In genomic region chr14:68979722-68980552, GRCh38 we compare ENCODE assay signal across 9 cellular contexts. TPM values are rescaled to one million over a fixed set of nuclear protein-coding genes. Genes with fewer than 3 reads are reported as not detected.
DNase-seq lines count a peak whose midpoint lies in the region; ATAC-seq, FAIRE-seq and TF ChIP-seq lines count a peak whose summit lies in the region.
"Had no signal": no experiment of that assay in that cellular context is flagged by ENCODE, and none has a peak within 500 bp of the region (broad histone marks: within the 10 kb centered on the region; RNA-seq: fewer than 3 reads in every experiment).

No MANE protein-coding gene starts in this region.

- peaks cover 11% of the 10 kb centered on the region for H4K20me1 ChIP-seq in keratinocyte (ENCODE audit: control insufficient read depth, extremely low read depth, insufficient read depth, low read length)

- dilution Hi-C loops in keratinocyte (cut with MboI; ENCODE audit: extremely low pct_ligation_motif_present, low sequenced_read_pairs), result no loop called here

- H3K36me3 ChIP-seq in keratinocyte (ENCODE audit: control insufficient read depth in 2 of 2, extremely low read depth in 1 of 2, insufficient read depth in 2 of 2, low read length in 2 of 2), result peaks cover 3 to 24% of the 10 kb centered on the region in 2 experiments

- peaks cover 41% of the 10 kb centered on the region for H3K79me2 ChIP-seq in keratinocyte (ENCODE audit: control insufficient read depth, insufficient read depth, low read length)

- peaks cover 43% of the 10 kb centered on the region for H3K4me1 ChIP-seq in keratinocyte (ENCODE audit: control insufficient read depth, extremely low read depth, insufficient read depth, low read length)

- peaks cover 4% of the 10 kb centered on the region for H3K36me3 Mint-ChIP-seq in T-helper 1 cell treated with Interleukin-12 subunit alpha and Interleukin-12 subunit beta and Interleukin-4 antibody, amounts not matched to agents 30 μg/mL and 1 μg/mL, for 36 hours (ENCODE audit: low read depth)
- peaks cover 5% of the 10 kb centered on the region for H3K36me3 Mint-ChIP-seq in brain
- no peaks in the 10 kb centered on the region for H3K36me3 Mint-ChIP-seq in stimulated activated effector memory CD8-positive, alpha-beta T cell treated with anti-CD3 and anti-CD28 coated beads, Interleukin-12 subunit alpha, Interleukin-12 subunit beta, amount 100 ng/mL, for 72 hours

- TF ChIP-seq CTCF in brain (conservative IDR thresholded peaks at IDR 0.05), result no peak
- no peak for TF ChIP-seq CTCF in keratinocyte (optimal IDR thresholded peaks at IDR 0.05 in 1 of 3, IDR thresholded peaks at IDR 0.05 in 1 of 3, conservative IDR thresholded peaks at IDR 0.05 in 1 of 3; ENCODE audit: extremely low read depth in 1 of 3, insufficient read depth in 2 of 3, low read length in 3 of 3)

- DNase-seq in T-helper 1 cell (no peak), NCI-H345 (lab: John Stamatoyannopoulos, UW) (peak; percentile 52), keratinocyte (ENCODE audit: low read depth, low spot score) (no peak), UCSD-AML1 (lab: John Stamatoyannopoulos, UW; ENCODE audit: unreplicated experiment) (no peak), NCI-H1048 (lab: John Stamatoyannopoulos, UW) (no peak)
- DNase-seq in stimulated activated effector memory CD8-positive, alpha-beta T cell treated with anti-CD3 and anti-CD28 coated beads, Interleukin-12 subunit alpha, Interleukin-12 subunit beta, amount 100 ng/mL, for 72 hours (ENCODE audit: low spot score in 2 of 2), result no peak

- ATAC-seq in stimulated activated effector memory CD8-positive, alpha-beta T cell treated with anti-CD3 and anti-CD28 coated beads, Interleukin-12 subunit alpha, Interleukin-12 subunit beta, amount 100 ng/mL, for 72 hours, result no peak

- H3K27me3 ChIP-seq in keratinocyte (ENCODE audit: control insufficient read depth, extremely low read depth, insufficient read depth, low read length), result no peaks in the 10 kb centered on the region

- peak overlapping the region; percentile 75 for H3K9ac ChIP-seq in keratinocyte (ENCODE audit: control insufficient read depth, extremely low read depth, insufficient read depth, low read length)

- peak overlapping the region; percentile 78 for H3K4me3 Mint-ChIP-seq in T-helper 1 cell treated with Interleukin-12 subunit alpha and Interleukin-12 subunit beta and Interleukin-4 antibody, amounts not matched to agents 30 μg/mL and 1 μg/mL, for 36 hours
- H3K4me3 Mint-ChIP-seq in brain, result peak overlapping the region; percentile 90 to 97 (median 94)
- peak overlapping the region; percentile 80 for H3K4me3 Mint-ChIP-seq in stimulated activated effector memory CD8-positive, alpha-beta T cell treated with anti-CD3 and anti-CD28 coated beads, Interleukin-12 subunit alpha, Interleukin-12 subunit beta, amount 100 ng/mL, for 72 hours

- H2AFZ ChIP-seq in keratinocyte (ENCODE audit: control insufficient read depth, low read length), result peak overlapping the region; percentile 53

- peaks cover 28% of the 10 kb centered on the region for H3K27me3 Mint-ChIP-seq in T-helper 1 cell treated with Interleukin-12 subunit alpha and Interleukin-12 subunit beta and Interleukin-4 antibody, amounts not matched to agents 30 μg/mL and 1 μg/mL, for 36 hours (ENCODE audit: low read depth)
- peaks cover 15% of the 10 kb centered on the region for H3K27me3 Mint-ChIP-seq in brain

- H3K4me3 ChIP-seq in keratinocyte (ENCODE audit: control insufficient read depth in 2 of 3, extremely low read depth in 1 of 3, insufficient read depth in 2 of 3, low read depth in 1 of 3, low read length in 3 of 3), result peak overlapping the region; percentile 75 to 91 (median 86)

- no peaks in the 10 kb centered on the region for H3K9me3 ChIP-seq in keratinocyte (ENCODE audit: control insufficient read depth, low read depth, low read length)

- peak overlapping the region; percentile 1 for H3K27ac Mint-ChIP-seq in T-helper 1 cell treated with Interleukin-12 subunit alpha and Interleukin-12 subunit beta and Interleukin-4 antibody, amounts not matched to agents 30 μg/mL and 1 μg/mL, for 36 hours
- peak overlapping the region; percentile 51 to 91 (median 80) for H3K27ac Mint-ChIP-seq in brain
- no peak overlapping the region for H3K27ac Mint-ChIP-seq in stimulated activated effector memory CD8-positive, alpha-beta T cell treated with anti-CD3 and anti-CD28 coated beads, Interleukin-12 subunit alpha, Interleukin-12 subunit beta, amount 100 ng/mL, for 72 hours

- peaks cover 14% of the 10 kb centered on the region for H3K4me1 Mint-ChIP-seq in T-helper 1 cell treated with Interleukin-12 subunit alpha and Interleukin-12 subunit beta and Interleukin-4 antibody, amounts not matched to agents 30 μg/mL and 1 μg/mL, for 36 hours (ENCODE audit: low read depth)
- H3K4me1 Mint-ChIP-seq in brain, result peaks cover 38% of the 10 kb centered on the region
- H3K4me1 Mint-ChIP-seq in stimulated activated effector memory CD8-positive, alpha-beta T cell treated with anti-CD3 and anti-CD28 coated beads, Interleukin-12 subunit alpha, Interleukin-12 subunit beta, amount 100 ng/mL, for 72 hours, result peaks cover 44% of the 10 kb centered on the region

- H3K27ac ChIP-seq in keratinocyte (ENCODE audit: control insufficient read depth, insufficient read depth, low read length), result peak overlapping the region; percentile 71

- H3K9me3 Mint-ChIP-seq in T-helper 1 cell treated with Interleukin-12 subunit alpha and Interleukin-12 subunit beta and Interleukin-4 antibody, amounts not matched to agents 30 μg/mL and 1 μg/mL, for 36 hours, result no peaks in the 10 kb centered on the region
- peaks cover 0 to 2% (median 0%) of the 10 kb centered on the region in 5 experiments for H3K9me3 Mint-ChIP-seq in brain
- H3K9me3 Mint-ChIP-seq in stimulated activated effector memory CD8-positive, alpha-beta T cell treated with anti-CD3 and anti-CD28 coated beads, Interleukin-12 subunit alpha, Interleukin-12 subunit beta, amount 100 ng/mL, for 72 hours, result no peaks in the 10 kb centered on the region

- H3K4me2 ChIP-seq in keratinocyte (ENCODE audit: control insufficient read depth, extremely low read depth, insufficient read depth, low read depth, low read length), result peak overlapping the region; percentile 96

- no peak for FAIRE-seq in keratinocyte (lab: Jason Lieb, UNC)
- FAIRE-seq: colon had no signal

- peaks cover 3% of the 10 kb centered on the region for H3K9me1 ChIP-seq in keratinocyte (ENCODE audit: control insufficient read depth, extremely low read depth, insufficient read depth, low read length)

RNA-seq across cellular contexts. Expression of gene ACTN1, which starts 0.8 kb away (rescaled TPM):
- polyA plus RNA-seq in brain (ENCODE audit: insufficient read depth, low read depth, low replicate concordance), result 84.2 TPM
- 394 to 1,027 TPM (median 558 TPM) in 3 replicates for polyA plus RNA-seq in keratinocyte
- 195 TPM for polyA plus RNA-seq in keratinocyte (2011; ENCODE audit: low read depth)
- polyA plus RNA-seq in keratinocyte (2011; cell fraction: cytosol; rRNA removed), result 508 and 647 TPM in 2 replicates
- 807 and 940 TPM in 2 replicates for polyA plus RNA-seq in keratinocyte (2011; cell fraction: nucleus; rRNA removed)
- polyA plus RNA-seq in keratinocyte (2012; ENCODE audit: low replicate concordance), result 200 and 858 TPM in 2 replicates
- 613 to 2,215 TPM (median 836 TPM) in 3 replicates for polyA minus RNA-seq in keratinocyte
- 1,064 TPM for polyA minus RNA-seq in keratinocyte (2011; cell fraction: cytosol; rRNA and poly(A)+ RNA removed)
- polyA minus RNA-seq in keratinocyte (2011; cell fraction: nucleus; rRNA and poly(A)+ RNA removed), result 724 and 945 TPM in 2 replicates
